8 cellular contexts compared by ENCODE assay signal in genomic region chr1:25858906-25859789, GRCh38. TPM values are rescaled to one million over a fixed set of nuclear protein-coding genes. Genes with fewer than 3 reads are reported as not detected.
DNase-seq lines count a peak whose midpoint lies in the region; ATAC-seq and TF ChIP-seq lines count a peak whose summit lies in the region.

AUNIP (minus strand) TSS chr1:25859457; CDS start chr1:25859357, 100 bp downstream.

- peak; percentile 51 for DNase-seq in 8988T
- DNase-seq in NCI-H2196 (lab: John Stamatoyannopoulos, UW; ENCODE audit: unreplicated experiment): peak; percentile 87
- DNase-seq in activated B cell treated with CpG ODN at 0.5 μM for 24 hours: peak; percentile 90
- DNase-seq in cardiac fibroblast (ENCODE audit: low read depth in 2 of 2): peak; percentile 85 to 92
- peak; percentile 93 for DNase-seq in islet precursor cell
- DNase-seq in stimulated activated CD4-positive, alpha-beta T cell treated with anti-CD3 and anti-CD28 coated beads, Interleukin-12 subunit alpha, Interleukin-12 subunit beta, amount 100 ng/mL, for 24 hours (ENCODE audit: low read depth in 2 of 2): peak; percentile 79 to 87

- H3K27ac Mint-ChIP-seq in activated B cell treated with CpG ODN at 0.5 μM for 24 hours: peak within 1 kb of the TSS; percentile 94

- no peak for TF ChIP-seq CTCF in activated B cell treated with CpG ODN at 0.5 μM for 24 hours (IDR thresholded peaks at IDR 0.05)
- TF ChIP-seq CTCF in cardiac fibroblast (IDR thresholded peaks at IDR 0.05; ENCODE audit: low read depth, low read length): no peak

- no peaks in the 10 kb centered on the region for H3K27me3 Mint-ChIP-seq in activated B cell treated with CpG ODN at 0.5 μM for 24 hours

- peaks cover 28% of the 10 kb centered on the region for H3K4me1 Mint-ChIP-seq in activated B cell treated with CpG ODN at 0.5 μM for 24 hours

- CTCF ChIA-PET in activated B cell treated with CpG ODN at 0.5 μM for 24 hours (lab: Charles Lee): no interaction called here

- no peaks in the 10 kb centered on the region for H3K9me3 Mint-ChIP-seq in activated B cell treated with CpG ODN at 0.5 μM for 24 hours

- H3K4me3 ChIP-seq in cardiac fibroblast (replicated peaks in 1 of 2; ENCODE audit: low read depth in 2 of 2, low read length in 2 of 2): peak within 1 kb of the TSS; percentile 61 to 75

- H3K36me3 Mint-ChIP-seq in activated B cell treated with CpG ODN at 0.5 μM for 24 hours (ENCODE audit: low read depth): peaks cover 3% of the 10 kb centered on the region

- intact Hi-C loops in activated B cell treated with CpG ODN at 0.5 μM for 24 hours (cut with micrococcal nuclease): loop anchor here (1.0 to 2.0 kb wide), 5 partner anchors 16 to 139 kb away; partner anchors contain the start of genes PAFAH2, PAQR7 and STMN1

- peak within 1 kb of the TSS; percentile 91 for H3K4me3 Mint-ChIP-seq in activated B cell treated with CpG ODN at 0.5 μM for 24 hours

- ATAC-seq in GM18520 (IDR thresholded peaks at IDR 0.05; ENCODE audit: unreplicated experiment): peak; percentile 70
- peak; percentile 79 for ATAC-seq in HG03097 (IDR thresholded peaks at IDR 0.05; ENCODE audit: low FRiP score, unreplicated experiment)
- ATAC-seq in activated B cell treated with CpG ODN at 0.5 μM for 24 hours (ENCODE audit: low read depth): peak; percentile 99

- POLR2A ChIA-PET in activated B cell treated with CpG ODN at 0.5 μM for 24 hours (lab: Charles Lee): interaction anchor here (1.0 to 1.4 kb wide), 2 partner anchors 17 to 429 kb away, joined by 3 to 5 read pairs; partner anchors contain the start of gene MACO1

RNA-seq across cellular contexts. Expression of gene AUNIP, which starts in this region (rescaled TPM):
- 0.42 and 0.64 TPM in 2 replicates for total RNA-seq in activated B cell treated with CpG ODN at 0.5 μM for 24 hours

Comparison
In these comparisons a context has a peak if more than half of its experiments do, and no peak if none do; other contexts are left out.
1. Peak in every context shown above with its lines: DNase-seq, ATAC-seq and H3K4me3 ChIP-seq.
2. Peak in DNase-seq and ATAC-seq in activated B cell treated with CpG ODN at 0.5 μM for 24 hours; RNA of the gene not detected or under 1 TPM.